Comparison of ENCODE assay signal across 8 cellular contexts in the genomic region with DNA sequence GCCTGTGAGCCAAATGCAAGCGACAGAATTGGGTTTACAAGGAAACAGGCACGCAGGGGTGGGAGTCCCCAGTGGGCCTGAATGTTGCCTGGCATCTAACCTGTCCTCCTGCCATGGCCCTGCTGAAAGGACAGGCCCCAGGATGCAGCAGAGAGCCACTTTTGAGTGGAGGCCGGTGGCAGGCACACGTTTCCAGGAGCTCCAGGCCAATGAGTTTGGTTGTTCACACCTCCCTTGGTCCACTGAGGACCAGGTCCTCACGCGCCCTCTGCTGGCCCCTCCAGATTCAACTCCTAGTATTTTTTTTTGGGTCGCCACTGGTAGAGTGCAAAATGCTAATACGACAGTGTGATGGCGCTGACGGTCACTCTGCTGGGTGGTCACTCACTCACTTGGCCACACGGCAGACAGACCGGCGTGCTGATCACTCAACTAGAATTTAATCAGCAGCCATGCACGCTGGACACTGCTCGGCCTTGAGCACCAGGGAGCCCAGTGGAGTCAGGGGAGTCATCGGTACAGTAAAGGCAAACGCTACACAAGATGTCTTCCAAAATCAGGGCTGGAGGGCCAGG.
A peak's percentile ranks its signal among the peaks of the same experiment; 100 is the strongest.
DNase-seq lines count a peak whose midpoint lies in the region; ATAC-seq and TF ChIP-seq lines count a peak whose summit lies in the region.

No MANE protein-coding gene starts in this region.

- H3K27ac ChIP-seq in RWPE1: no peak overlapping the region

- CTCF ChIA-PET in RWPE1 (lab: Yijun Ruan, JAX): interaction anchor here (0.5 to 2.6 kb wide), 28 partner anchors 13 to 850 kb away, joined by 3 to 9 read pairs (median 4); no protein-coding TSS in a partner anchor

- H3K4me3 ChIP-seq in retinal pigment epithelial cell (ENCODE audit: low read length): no peak overlapping the region

- H3K27me3 Mint-ChIP-seq in activated T-helper 2 cell treated with anti-CD3 and anti-CD28 coated beads, Interferon-gamma antibody, Interleukin-2, Interleukin-4, amounts not matched to agents 10 μg/mL and 5 μg/mL and 100 μg/mL, durations not matched to agents 14 hours and 24 hours and 36 hours (ENCODE audit: low read depth): no peaks in the 10 kb centered on the region
- no peaks in the 10 kb centered on the region for H3K27me3 Mint-ChIP-seq in glutamatergic neuron (ENCODE audit: unreplicated experiment)

- TF ChIP-seq CTCF in RWPE1 (conservative IDR thresholded peaks at IDR 0.05; ENCODE audit: low read depth) (peak; percentile 95), glutamatergic neuron (IDR thresholded peaks at IDR 0.05; ENCODE audit: partially characterized antibody, unreplicated experiment) (peak; percentile 78), retinal pigment epithelial cell (conservative IDR thresholded peaks at IDR 0.05; ENCODE audit: low read depth, low read length) (peak; percentile 74)

- H3K27ac Mint-ChIP-seq in activated T-helper 2 cell treated with anti-CD3 and anti-CD28 coated beads, Interferon-gamma antibody, Interleukin-2, Interleukin-4, amounts not matched to agents 10 μg/mL and 5 μg/mL and 100 μg/mL, durations not matched to agents 14 hours and 24 hours and 36 hours: no peak overlapping the region
- peak overlapping the region; percentile 68 for H3K27ac Mint-ChIP-seq in glutamatergic neuron (ENCODE audit: unreplicated experiment)

- peaks cover 15% of the 10 kb centered on the region for H3K4me1 Mint-ChIP-seq in activated T-helper 2 cell treated with anti-CD3 and anti-CD28 coated beads, Interferon-gamma antibody, Interleukin-2, Interleukin-4, amounts not matched to agents 10 μg/mL and 5 μg/mL and 100 μg/mL, durations not matched to agents 14 hours and 24 hours and 36 hours (ENCODE audit: low read depth)
- no peaks in the 10 kb centered on the region for H3K4me1 Mint-ChIP-seq in glutamatergic neuron (ENCODE audit: low read depth, unreplicated experiment)

- H3K9me3 Mint-ChIP-seq in activated T-helper 2 cell treated with anti-CD3 and anti-CD28 coated beads, Interferon-gamma antibody, Interleukin-2, Interleukin-4, amounts not matched to agents 10 μg/mL and 5 μg/mL and 100 μg/mL, durations not matched to agents 14 hours and 24 hours and 36 hours: no peaks in the 10 kb centered on the region
- peaks cover 1% of the 10 kb centered on the region for H3K9me3 Mint-ChIP-seq in glutamatergic neuron (ENCODE audit: unreplicated experiment)

- intact Hi-C loops in activated T-helper 2 cell treated with anti-CD3 and anti-CD28 coated beads, Interferon-gamma antibody, Interleukin-2, Interleukin-4, amounts not matched to agents 10 μg/mL and 5 μg/mL and 100 μg/mL, durations not matched to agents 14 hours and 24 hours and 36 hours (cut with micrococcal nuclease): loop anchor here (1.0 to 10.0 kb wide), 2 partner anchors 252 to 639 kb away; no protein-coding TSS in a partner anchor

- DNase-seq in GDM1 (lab: John Stamatoyannopoulos, UW) (peak; percentile 24), HS-27A (ENCODE audit: low read depth) (peak; percentile 30), RWPE1 (ENCODE audit: low spot score) (peak; percentile 88), glutamatergic neuron (peak; percentile 82), retinal pigment epithelial cell (ENCODE audit: low read depth) (no peak)
- peak; percentile 44 for DNase-seq in activated T-helper 2 cell treated with anti-CD3 and anti-CD28 coated beads, Interferon-gamma antibody, Interleukin-2, Interleukin-4, amounts not matched to agents 10 μg/mL and 5 μg/mL and 100 μg/mL, durations not matched to agents 14 hours and 24 hours and 36 hours (ENCODE audit: low spot score)

- POLR2A ChIA-PET in RWPE1 (lab: Yijun Ruan, JAX; ENCODE audit: low non-redundant PET): no interaction called here

- no peak overlapping the region for H3K4me3 Mint-ChIP-seq in activated T-helper 2 cell treated with anti-CD3 and anti-CD28 coated beads, Interferon-gamma antibody, Interleukin-2, Interleukin-4, amounts not matched to agents 10 μg/mL and 5 μg/mL and 100 μg/mL, durations not matched to agents 14 hours and 24 hours and 36 hours (ENCODE audit: low read depth)
- H3K4me3 Mint-ChIP-seq in glutamatergic neuron (ENCODE audit: unreplicated experiment): no peak overlapping the region

- peaks cover 3% of the 10 kb centered on the region for H3K36me3 Mint-ChIP-seq in activated T-helper 2 cell treated with anti-CD3 and anti-CD28 coated beads, Interferon-gamma antibody, Interleukin-2, Interleukin-4, amounts not matched to agents 10 μg/mL and 5 μg/mL and 100 μg/mL, durations not matched to agents 14 hours and 24 hours and 36 hours (ENCODE audit: low read depth)
- H3K36me3 Mint-ChIP-seq in glutamatergic neuron (ENCODE audit: unreplicated experiment): no peaks in the 10 kb centered on the region

- ATAC-seq in GM21528 (IDR thresholded peaks at IDR 0.05; ENCODE audit: low FRiP score, unreplicated experiment): no peak
- no peak for ATAC-seq in HG02840 (IDR thresholded peaks at IDR 0.05; ENCODE audit: low FRiP score, unreplicated experiment)
